Comparison of ENCODE assay signal across 1 cellular context in genomic region chr7:74474271-74474865, GRCh38.
TF ChIP-seq lines count a peak whose summit lies in the region.

No MANE protein-coding gene starts in this region.

TF ChIP-seq in H1, 55 proteins besides CTCF, POLR2A, EP300 and RAD21 (continued from another document):
- TF ChIP-seq GTF2F1 (IDR thresholded peaks at IDR 0.05; ENCODE audit: borderline replicate concordance, low read depth, low read length), result no peak
- TF ChIP-seq SAP30 (IDR thresholded peaks at IDR 0.05; ENCODE audit: insufficient read depth, insufficient replicate concordance, low read length), result no peak
